ENCODE assay signal across 9 cellular contexts in genomic region chr7:98399462-98399861, GRCh38. TPM values are rescaled to one million over a fixed set of nuclear protein-coding genes. Genes with fewer than 3 reads are reported as not detected.
DNase-seq lines count a peak whose midpoint lies in the region; ATAC-seq lines count a peak whose summit lies in the region.
"Had no signal": no experiment of that assay in that cellular context is flagged by ENCODE, and none has a peak within 500 bp of the region (broad histone marks: within the 10 kb centered on the region; RNA-seq: fewer than 3 reads in every experiment).

No MANE protein-coding gene starts in this region.

- H3K27me3 ChIP-seq in subcutaneous abdominal adipose tissue (ENCODE audit: control insufficient read depth in 5 of 5, insufficient read depth in 4 of 5, low read length in 5 of 5), result peaks cover 0 to 23% (median 7%) of the 10 kb centered on the region in 5 donors

- H3K4me1 Mint-ChIP-seq in activated naive CD4-positive, alpha-beta T cell treated with anti-CD3 and anti-CD28 coated beads, Interleukin-2, amount 10 ng/mL, durations not matched to agents 7 days and 5 days, result peaks cover 9% of the 10 kb centered on the region
- peaks cover 5% of the 10 kb centered on the region for H3K4me1 Mint-ChIP-seq in activated CD8-positive, alpha-beta T cell treated with anti-CD3 and anti-CD28 coated beads, Interleukin-2, amount 10 ng/mL, durations not matched to agents 7 days and 5 days (ENCODE audit: low read depth)

- ATAC-seq in activated CD8-positive, alpha-beta T cell treated with anti-CD3 and anti-CD28 coated beads, Interleukin-2, amount 10 ng/mL, durations not matched to agents 7 days and 5 days, result no peak

- DNase-seq in activated naive CD4-positive, alpha-beta T cell treated with anti-CD3 and anti-CD28 coated beads, Interleukin-2, amount 10 ng/mL, durations not matched to agents 7 days and 5 days, result no peak
- no peak for DNase-seq in activated naive CD4-positive, alpha-beta T cell (lab: John Stamatoyannopoulos, UW)
- DNase-seq in activated CD8-positive, alpha-beta T cell treated with anti-CD3 and anti-CD28 coated beads, Interleukin-2, amount 10 ng/mL, durations not matched to agents 7 days and 5 days, result no peak
- DNase-seq in iris pigment epithelial cell (ENCODE audit: low read depth), result peak; percentile 66
- DNase-seq in RPMI8226, result no peak
- no peak for DNase-seq in SIG-M5 (lab: John Stamatoyannopoulos, UW)
- DNase-seq in mesenteric fat pad (ENCODE audit: low spot score), result no peak
- DNase-seq: DMS153 had no signal

- CTCF ChIA-PET in activated naive CD4-positive, alpha-beta T cell treated with anti-CD3 and anti-CD28 coated beads, Interleukin-2, amount 10 ng/mL, durations not matched to agents 7 days and 5 days (lab: Charles Lee), result no interaction called here
- CTCF ChIA-PET in activated CD8-positive, alpha-beta T cell treated with anti-CD3 and anti-CD28 coated beads, Interleukin-2, amount 10 ng/mL, durations not matched to agents 7 days and 5 days (lab: Charles Lee), result no interaction called here

- H3K27me3 Mint-ChIP-seq in activated naive CD4-positive, alpha-beta T cell treated with anti-CD3 and anti-CD28 coated beads, Interleukin-2, amount 10 ng/mL, durations not matched to agents 7 days and 5 days, result peaks cover 44% of the 10 kb centered on the region
- peaks cover 22% of the 10 kb centered on the region for H3K27me3 Mint-ChIP-seq in activated CD8-positive, alpha-beta T cell treated with anti-CD3 and anti-CD28 coated beads, Interleukin-2, amount 10 ng/mL, durations not matched to agents 7 days and 5 days (ENCODE audit: low read depth)

- no peaks in the 10 kb centered on the region for H3K9me3 Mint-ChIP-seq in activated naive CD4-positive, alpha-beta T cell treated with anti-CD3 and anti-CD28 coated beads, Interleukin-2, amount 10 ng/mL, durations not matched to agents 7 days and 5 days
- no peaks in the 10 kb centered on the region for H3K9me3 Mint-ChIP-seq in activated CD8-positive, alpha-beta T cell treated with anti-CD3 and anti-CD28 coated beads, Interleukin-2, amount 10 ng/mL, durations not matched to agents 7 days and 5 days (ENCODE audit: insufficient read depth)

- no peak overlapping the region for H3K27ac ChIP-seq in subcutaneous abdominal adipose tissue (ENCODE audit: low read depth, low read length)

- H3K36me3 ChIP-seq in subcutaneous abdominal adipose tissue (ENCODE audit: control insufficient read depth in 5 of 5, insufficient read depth in 5 of 5, low read length in 5 of 5), result no peaks in the 10 kb centered on the region

- no peaks in the 10 kb centered on the region for H3K9me3 ChIP-seq in subcutaneous abdominal adipose tissue (ENCODE audit: control insufficient read depth in 5 of 5, low read length in 5 of 5)

- no peak overlapping the region for H3K9ac ChIP-seq in subcutaneous abdominal adipose tissue (ENCODE audit: low read length in 5 of 5)

- no peaks in the 10 kb centered on the region for H3K36me3 Mint-ChIP-seq in activated naive CD4-positive, alpha-beta T cell treated with anti-CD3 and anti-CD28 coated beads, Interleukin-2, amount 10 ng/mL, durations not matched to agents 7 days and 5 days
- no peaks in the 10 kb centered on the region for H3K36me3 Mint-ChIP-seq in activated CD8-positive, alpha-beta T cell treated with anti-CD3 and anti-CD28 coated beads, Interleukin-2, amount 10 ng/mL, durations not matched to agents 7 days and 5 days (ENCODE audit: low read depth)

- peaks cover 0 to 13% (median 9%) of the 10 kb centered on the region in 5 donors for H3K4me1 ChIP-seq in subcutaneous abdominal adipose tissue (ENCODE audit: control insufficient read depth in 5 of 5, insufficient read depth in 5 of 5, low read length in 5 of 5)

- POLR2A ChIA-PET in activated CD8-positive, alpha-beta T cell treated with anti-CD3 and anti-CD28 coated beads, Interleukin-2, amount 10 ng/mL, durations not matched to agents 7 days and 5 days (lab: Charles Lee), result no interaction called here

- no peak overlapping the region for H3K27ac Mint-ChIP-seq in activated naive CD4-positive, alpha-beta T cell treated with anti-CD3 and anti-CD28 coated beads, Interleukin-2, amount 10 ng/mL, durations not matched to agents 7 days and 5 days
- H3K27ac Mint-ChIP-seq in activated CD8-positive, alpha-beta T cell treated with anti-CD3 and anti-CD28 coated beads, Interleukin-2, amount 10 ng/mL, durations not matched to agents 7 days and 5 days, result no peak overlapping the region

- peak overlapping the region; percentile 59 for H3K4me3 Mint-ChIP-seq in activated naive CD4-positive, alpha-beta T cell treated with anti-CD3 and anti-CD28 coated beads, Interleukin-2, amount 10 ng/mL, durations not matched to agents 7 days and 5 days
- H3K4me3 Mint-ChIP-seq in activated CD8-positive, alpha-beta T cell treated with anti-CD3 and anti-CD28 coated beads, Interleukin-2, amount 10 ng/mL, durations not matched to agents 7 days and 5 days, result peak overlapping the region; percentile 3

- H3K4me3 ChIP-seq in subcutaneous abdominal adipose tissue (ENCODE audit: low read depth in 1 of 5, low read length in 5 of 5), result peak overlapping the region in 3 of 5 donors; percentile 26 to 37 (median 31)

RNA-seq across cellular contexts. Expression of gene BAIAP2L1, which starts 1.4 kb away (rescaled TPM):
- 1 to 10 TPM in 1 of 2 experiments, under 1 TPM in 1; 0.89 to 1.0 TPM for total RNA-seq in activated CD8-positive, alpha-beta T cell treated with anti-CD3 and anti-CD28 coated beads, Interleukin-2, amount 10 ng/mL, durations not matched to agents 7 days and 5 days
- 4.6 TPM for total RNA-seq in mesenteric fat pad
